ENCODE assay signal across 10 cellular contexts in the genomic region with DNA sequence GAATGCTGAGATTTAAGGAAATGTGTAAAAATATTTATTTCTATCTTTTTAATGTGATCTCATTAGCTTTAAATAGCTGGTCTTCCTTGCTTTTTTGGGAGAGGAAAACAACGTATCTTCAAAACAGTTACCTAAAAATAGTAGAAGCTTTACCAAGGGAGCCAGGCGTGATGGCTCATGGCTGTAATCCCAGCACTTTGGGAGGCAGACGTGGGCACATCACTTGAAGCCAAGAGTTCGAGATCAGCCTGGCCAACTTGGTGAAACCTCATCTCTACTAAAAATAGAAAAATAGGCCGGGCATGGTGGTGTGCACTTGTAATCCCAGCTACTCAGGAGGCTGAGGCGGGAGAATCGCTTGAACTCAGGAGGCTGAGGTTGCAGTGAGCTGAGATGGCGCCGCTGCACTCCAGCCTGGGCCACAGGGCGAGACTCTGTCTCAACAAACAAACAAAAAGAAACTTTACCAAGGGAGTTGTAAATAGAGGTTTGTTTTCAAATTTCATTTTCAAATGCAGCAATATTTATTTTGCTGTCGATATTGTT. TPM values are rescaled to one million over a fixed set of nuclear protein-coding genes. Genes with fewer than 3 reads are reported as not detected.
A peak's percentile ranks its signal among the peaks of the same experiment; 100 is the strongest.
DNase-seq lines count a peak whose midpoint lies in the region; ATAC-seq and TF ChIP-seq lines count a peak whose summit lies in the region.
"Had no signal": no experiment of that assay in that cellular context is flagged by ENCODE, and none has a peak within 500 bp of the region (broad histone marks: within the 10 kb centered on the region; RNA-seq: fewer than 3 reads in every experiment).

No MANE protein-coding gene starts in this region.

- no peak for TF ChIP-seq CTCF in esophagus muscularis mucosa (IDR thresholded peaks at IDR 0.05)
- no peak for TF ChIP-seq CTCF in CD4-positive, alpha-beta T cell (IDR thresholded peaks at IDR 0.05)

- no peak overlapping the region for H3K4me3 Mint-ChIP-seq in CD4-positive, alpha-beta T cell

- peak overlapping the region; percentile 38 to 98 (median 74) for H3K4me2 ChIP-seq in BLaER1 treated with 17β-estradiol and CSF1 and Interleukin-3, amounts not matched to agents 10 nM and 100 nM

- no peak for TF ChIP-seq EP300 in esophagus muscularis mucosa (IDR thresholded peaks at IDR 0.05)

- peaks cover 0 to 28% (median 17%) of the 10 kb centered on the region in 11 experiments; a peak in 16 of 22 replicates for H3K27me3 ChIP-seq in BLaER1 treated with 17β-estradiol and CSF1 and Interleukin-3, amounts not matched to agents 10 nM and 100 nM
- H3K27me3 ChIP-seq in MG63, result no peaks in the 10 kb centered on the region
- no peaks in the 10 kb centered on the region for H3K27me3 ChIP-seq in esophagus muscularis mucosa
- no peaks in the 10 kb centered on the region for H3K27me3 ChIP-seq in rectal smooth muscle tissue (ENCODE audit: control insufficient read depth, insufficient read depth, low read length)
- H3K27me3 ChIP-seq in CD4-positive, alpha-beta T cell (ENCODE audit: control insufficient read depth, insufficient read depth, low read length), result no peaks in the 10 kb centered on the region

- 66% methylated on average over 11 of the region's 11 CpGs for WGBS in esophagus muscularis mucosa

- H3K4me3 ChIP-seq in BLaER1 treated with 17β-estradiol and CSF1 and Interleukin-3, amounts not matched to agents 10 nM and 100 nM, result 0 out of 20 replicates have a peak overlapping the region, but pooled peaks of 1 of the 10 experiments have one; percentile 50
- H3K4me3 ChIP-seq in MG63, result peak overlapping the region; percentile 43; the same call in 1 of the 2 replicates
- peak overlapping the region in 1 of 4 donors; percentile 57 for H3K4me3 ChIP-seq in esophagus muscularis mucosa
- H3K4me3 ChIP-seq in rectal smooth muscle tissue (ENCODE audit: low read length), result no peak overlapping the region

- POLR2A ChIA-PET in CD4-positive, alpha-beta T cell (lab: Charles Lee), result interaction anchor here (1.0 kb wide), 1 partner anchor 26 kb away, joined by 4 read pairs; no protein-coding TSS in a partner anchor

- peaks cover 6% of the 10 kb centered on the region for H3K27me3 Mint-ChIP-seq in CD4-positive, alpha-beta T cell

- H3K27ac Mint-ChIP-seq in CD4-positive, alpha-beta T cell, result no peak overlapping the region
- H3K27ac Mint-ChIP-seq: CD8-positive, alpha-beta T cell had no signal

- no peaks in the 10 kb centered on the region for H3K36me3 ChIP-seq in BLaER1 treated with 17β-estradiol and CSF1 and Interleukin-3, amounts not matched to agents 10 nM and 100 nM
- H3K36me3 ChIP-seq in MG63, result no peaks in the 10 kb centered on the region
- no peaks in the 10 kb centered on the region for H3K36me3 ChIP-seq in esophagus muscularis mucosa
- no peaks in the 10 kb centered on the region for H3K36me3 ChIP-seq in rectal smooth muscle tissue (ENCODE audit: control insufficient read depth, insufficient read depth, low read length)

- TF ChIP-seq POLR2A in esophagus muscularis mucosa (IDR thresholded peaks at IDR 0.05; ENCODE audit: low read depth), result no peak

- H3K36me3 Mint-ChIP-seq in CD4-positive, alpha-beta T cell (ENCODE audit: low read depth), result no peaks in the 10 kb centered on the region
- H3K36me3 Mint-ChIP-seq: CD8-positive, alpha-beta T cell had no signal

- H4K20me1 ChIP-seq in BLaER1 treated with 17β-estradiol and CSF1 and Interleukin-3, amounts not matched to agents 10 nM and 100 nM, result no peaks in the 10 kb centered on the region

- ATAC-seq in GM19023 (IDR thresholded peaks at IDR 0.05; ENCODE audit: unreplicated experiment) (no peak), GM18519 (IDR thresholded peaks at IDR 0.05; ENCODE audit: low FRiP score, unreplicated experiment) (no peak), GM18520 (IDR thresholded peaks at IDR 0.05; ENCODE audit: unreplicated experiment) (no peak)
- no peak for ATAC-seq in CD4-positive, alpha-beta T cell (ENCODE audit: poor library complexity)

- peaks cover 40% of the 10 kb centered on the region for H3K4me1 Mint-ChIP-seq in CD4-positive, alpha-beta T cell (ENCODE audit: low read depth)

- no peaks in the 10 kb centered on the region for H3K9me3 Mint-ChIP-seq in CD4-positive, alpha-beta T cell
- H3K9me3 Mint-ChIP-seq: CD8-positive, alpha-beta T cell; neural crest cell had no signal

- H3K27ac ChIP-seq in BLaER1 treated with 17β-estradiol and CSF1 and Interleukin-3, amounts not matched to agents 10 nM and 100 nM, result peak overlapping the region in 2 of 11 experiments; percentile 50 to 66; a peak in 2 of 22 replicates
- H3K27ac ChIP-seq in esophagus muscularis mucosa (replicated peaks in 1 of 4) (peak overlapping the region; percentile 88 to 92 (median 90)), rectal smooth muscle tissue (ENCODE audit: low read depth, low read length) (peak overlapping the region; percentile 97)
- no peak overlapping the region for H3K27ac ChIP-seq in CD4-positive, alpha-beta T cell (ENCODE audit: low read depth, low read length)

- peaks cover 14 to 34% (median 19%) of the 10 kb centered on the region in 10 experiments for H3K4me1 ChIP-seq in BLaER1 treated with 17β-estradiol and CSF1 and Interleukin-3, amounts not matched to agents 10 nM and 100 nM
- peaks cover 13 to 33% (median 27%) of the 10 kb centered on the region in 4 donors for H3K4me1 ChIP-seq in esophagus muscularis mucosa
- H3K4me1 ChIP-seq in rectal smooth muscle tissue (ENCODE audit: control insufficient read depth, insufficient read depth, low read length), result peaks cover 10% of the 10 kb centered on the region

- peak overlapping the region in 2 of 11 experiments; percentile 16 to 50; a peak in 2 of 22 replicates for H3K9ac ChIP-seq in BLaER1 treated with 17β-estradiol and CSF1 and Interleukin-3, amounts not matched to agents 10 nM and 100 nM
- H3K9ac ChIP-seq in rectal smooth muscle tissue (ENCODE audit: low read length), result no peak overlapping the region

- H3K9me3 ChIP-seq in BLaER1 treated with 17β-estradiol and CSF1 and Interleukin-3, amounts not matched to agents 10 nM and 100 nM (replicated peaks in 1 of 11), result peaks cover 0 to 6% (median 0%) of the 10 kb centered on the region in 11 experiments; a peak in 4 of 22 replicates
- H3K9me3 ChIP-seq in MG63 (no peaks in the 10 kb centered on the region), esophagus muscularis mucosa (no peaks in the 10 kb centered on the region)
- H3K9me3 ChIP-seq in CD4-positive, alpha-beta T cell (ENCODE audit: control insufficient read depth, low read length), result no peaks in the 10 kb centered on the region

- intact Hi-C loops in esophagus muscularis mucosa (cut with DNase I), result loop anchor here (10.0 kb wide), 2 partner anchors 102 to 562 kb away; partner anchors contain the start of gene CCDC7
- intact Hi-C loops in CD4-positive, alpha-beta T cell (cut with DNase I, micrococcal nuclease), result loop anchor here (5.0 to 10.0 kb wide), 4 partner anchors 69 to 819 kb away; no protein-coding TSS in a partner anchor

- DNase-seq in MG63, result peak; percentile 44
- no peak for DNase-seq in esophagus muscularis mucosa (ENCODE audit: extremely low spot score)
- DNase-seq in CD4-positive, alpha-beta T cell, result no peak

- CTCF ChIA-PET in CD4-positive, alpha-beta T cell (lab: Charles Lee), result interaction anchor here (1.1 kb wide), 1 partner anchor 75 kb away, joined by 3 read pairs; no protein-coding TSS in a partner anchor

RNA-seq across cellular contexts. Expression of gene ITGB1, which starts 48.4 kb away (rescaled TPM):
- total RNA-seq in MG63 (2014; rRNA removed; shearing (Covaris generic); ENCODE audit: low replicate concordance), result 715 and 2,345 TPM in 2 replicates
- total RNA-seq in esophagus muscularis mucosa, result 1,000 to 10,000 TPM; 1,385 to 1,873 (median 1,661) TPM
- total RNA-seq in CD4-positive, alpha-beta T cell, result 10 to 100 TPM; 82.4 to 82.9 TPM
